ENCODE assay signal across 24 cellular contexts in the genomic region with DNA sequence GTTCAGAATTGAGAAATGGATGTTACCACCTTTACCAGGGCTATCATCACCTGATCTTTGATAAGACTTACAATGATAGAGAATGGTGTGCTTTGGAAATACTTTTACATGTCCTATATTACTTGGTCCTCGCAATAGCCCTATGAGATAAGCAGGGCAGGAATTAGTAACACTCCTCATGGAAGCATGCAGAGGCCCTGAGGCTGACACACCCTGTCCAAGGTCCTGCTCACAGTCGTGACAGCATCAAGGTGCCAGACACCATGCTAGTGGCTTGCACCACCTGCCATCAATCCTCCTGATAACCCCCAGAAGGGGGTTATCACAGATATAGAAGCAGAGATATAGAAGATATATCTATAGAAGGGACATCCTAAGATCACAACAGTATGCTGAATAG.
A peak's percentile ranks its signal among the peaks of the same experiment; 100 is the strongest.
DNase-seq lines count a peak whose midpoint lies in the region; ATAC-seq, FAIRE-seq and TF ChIP-seq lines count a peak whose summit lies in the region.
"Had no signal": no experiment of that assay in that cellular context is flagged by ENCODE, and none has a peak within 500 bp of the region (broad histone marks: within the 10 kb centered on the region; RNA-seq: fewer than 3 reads in every experiment).

No MANE protein-coding gene starts in this region.

- H4K20me1 ChIP-seq in HepG2 (ENCODE audit: insufficient read depth, low read length), result no peaks in the 10 kb centered on the region

- POLR2A ChIA-PET in HepG2 (lab: Yijun Ruan, JAX), result no interaction called here

- no peak overlapping the region for H2AFZ ChIP-seq in HepG2 (ENCODE audit: low read length)

- no peak overlapping the region for H3K4me3 ChIP-seq in HepG2 (replicated peaks in 1 of 3; ENCODE audit: insufficient read depth in 1 of 3, low read depth in 2 of 3, low read length in 3 of 3)
- H3K4me3 ChIP-seq in right lobe of liver, result no peak overlapping the region
- no peak overlapping the region for H3K4me3 ChIP-seq in bronchial epithelial cell (ENCODE audit: low read depth, low read length)
- no peak overlapping the region for H3K4me3 ChIP-seq in brain microvascular endothelial cell (ENCODE audit: low read depth, low read length)
- H3K4me3 ChIP-seq: SK-N-MC had no signal

- ATAC-seq in HepG2, result no peak
- ATAC-seq in right lobe of liver, result no peak
- ATAC-seq in HG02973 (IDR thresholded peaks at IDR 0.05; ENCODE audit: unreplicated experiment), result no peak
- ATAC-seq: PC-3, T-cell had no signal

- FAIRE-seq in HepG2 (lab: Jason Lieb, UNC) (no peak), bronchial epithelial cell (lab: Jason Lieb, UNC) (no peak)

- H3K4me1 ChIP-seq in HepG2 (ENCODE audit: insufficient read depth, low read length) (no peaks in the 10 kb centered on the region), right lobe of liver (no peaks in the 10 kb centered on the region)

- CTCF ChIA-PET in HepG2 (lab: Yijun Ruan, JAX; ENCODE audit: low intra/inter-chr PET ratio, low total read pairs), result no interaction called here

- in situ Hi-C loops in HepG2 (cut with HindIII; ENCODE audit: extremely low pct_ligation_motif_present, low pct_unique_long_range_greater_than_20kb) (no loop called here), brain microvascular endothelial cell (cut with HindIII; ENCODE audit: low pct_ligation_motif_present, low sequenced_read_pairs) (no loop called here)

- intact Hi-C loops in HepG2 (cut with micrococcal nuclease; ENCODE audit: unreplicated experiment) (no loop called here), right lobe of liver (cut with DNase I) (no loop called here)

- TF ChIP-seq CTCF in HepG2 (CRISPR knock-in tag; IDR thresholded peaks at IDR 0.05) (no peak), right lobe of liver (IDR thresholded peaks at IDR 0.05) (no peak), bronchial epithelial cell (IDR thresholded peaks at IDR 0.05; ENCODE audit: insufficient read depth, low read length, severe bottlenecking) (no peak), brain microvascular endothelial cell (IDR thresholded peaks at IDR 0.05; ENCODE audit: low read depth, low read length, missing control alignments) (no peak)

- BruUV-seq in HepG2 (replicated peaks; lab: Mats Ljungman, UMichigan), result no TSS peak

- TF ChIP-seq RAD21 in HepG2 (CRISPR knock-in tag; IDR thresholded peaks at IDR 0.05), result no peak

- H3K79me2 ChIP-seq in HepG2 (ENCODE audit: insufficient read depth, low read length), result no peaks in the 10 kb centered on the region

- H3K9me3 ChIP-seq in HepG2 (ENCODE audit: low read length) (no peaks in the 10 kb centered on the region), right lobe of liver (no peaks in the 10 kb centered on the region)

- H3K9ac ChIP-seq in HepG2 (ENCODE audit: insufficient read depth, low read depth, low read length), result no peak overlapping the region

- H3K4me2 ChIP-seq in HepG2 (ENCODE audit: low read depth, low read length), result no peak overlapping the region

- no peaks in the 10 kb centered on the region for H3K36me3 ChIP-seq in HepG2 (replicated peaks in 1 of 2; ENCODE audit: control insufficient read depth in 1 of 2, insufficient read depth in 2 of 2, low read length in 2 of 2)
- H3K36me3 ChIP-seq in right lobe of liver, result no peaks in the 10 kb centered on the region
- no peaks in the 10 kb centered on the region for H3K36me3 ChIP-seq in bronchial epithelial cell (ENCODE audit: control insufficient read depth, insufficient read depth, low read length)
- no peaks in the 10 kb centered on the region for H3K36me3 ChIP-seq in brain microvascular endothelial cell (replicated peaks)

- WGBS in HepG2 (ENCODE audit: low lambda C conversion rate), result 7% methylated on average over 2 of the region's 2 CpGs
- WGBS in right lobe of liver (ENCODE audit: insufficient coverage, low coverage, low lambda C conversion rate, missing lambda C conversion rate), result 36% methylated on average over 2 of the region's 2 CpGs

- TF ChIP-seq EP300 in HepG2 (IDR thresholded peaks at IDR 0.05; ENCODE audit: low read depth in 2 of 2, low read length in 2 of 2) (no peak), HepG2 (CRISPR knock-in tag; IDR thresholded peaks at IDR 0.05; ENCODE audit: borderline replicate concordance) (no peak)

- H3K27me3 ChIP-seq in HepG2 (ENCODE audit: control insufficient read depth in 1 of 2, insufficient read depth in 2 of 2, low read length in 2 of 2) (no peaks in the 10 kb centered on the region; a peak in 1 of 5 replicates), right lobe of liver (no peaks in the 10 kb centered on the region), bronchial epithelial cell (ENCODE audit: control insufficient read depth, insufficient read depth, low read length) (no peaks in the 10 kb centered on the region), brain microvascular endothelial cell (replicated peaks) (no peaks in the 10 kb centered on the region)

- H3K27ac ChIP-seq in HepG2 (ENCODE audit: extremely low read length, insufficient read depth, low read length) (no peak overlapping the region), right lobe of liver (no peak overlapping the region), brain microvascular endothelial cell (no peak overlapping the region)
- H3K27ac ChIP-seq: SK-N-MC had no signal

- DNase-seq in HepG2 (ENCODE audit: low spot score), result no peak
- no peak for DNase-seq in right lobe of liver
- peak; percentile 45 for DNase-seq in bronchial epithelial cell (ENCODE audit: low read depth)
- peak; percentile 19 for DNase-seq in myocyte (ENCODE audit: low read depth)
- no peak for DNase-seq in DMS153 treated with DMSO at 0.1 percent for 48 hours (lab: John Stamatoyannopoulos, UW; ENCODE audit: unreplicated experiment)
- no peak for DNase-seq in brain microvascular endothelial cell
- DNase-seq in medulla oblongata (ENCODE audit: extremely low spot score), result no peak
- DNase-seq: 8988T; AML-193; C1 segment of cervical spinal cord; CD8-positive, alpha-beta memory T cell; EL; GF-D8; HFFc6; Karpas-422; NCI-H1694; NCI-H446 treated with DMSO at 0.1 percent for 48 hours; NCI-H526 treated with DMSO at 0.1 percent for 48 hours; PC-3; RPMI8226; SHP77 treated with DMSO at 0.1 percent for 48 hours; T-cell had no signal

- TF ChIP-seq POLR2A in HepG2 (IDR thresholded peaks at IDR 0.05; ENCODE audit: insufficient read depth in 1 of 2, low read depth in 2 of 2, low read length in 2 of 2), result no peak
- no peak for TF ChIP-seq POLR2A in right lobe of liver (IDR thresholded peaks at IDR 0.05)

TF ChIP-seq in HepG2, 621 proteins besides CTCF, POLR2A, EP300 and RAD21:
- peak; percentile 13 to 75 for TF ChIP-seq REST (IDR thresholded peaks at IDR 0.05; ENCODE audit: borderline replicate concordance in 1 of 2, low read depth in 1 of 2, low read length in 2 of 2)
- TF ChIP-seq ZBTB26 (CRISPR knock-in tag; IDR thresholded peaks at IDR 0.05; ENCODE audit: borderline replicate concordance), result no peak
TF ChIP-seq in HepG2: peak in this region for 1.

Comparison
In these comparisons a context has a peak if more than half of its experiments do, and no peak if none do; other contexts are left out.
1. DNase-seq: peak in bronchial epithelial cell (single experiment) and myocyte (single experiment); none in HepG2 (single experiment), right lobe of liver (0 of 3), DMS153 treated with DMSO at 0.1 percent for 48 hours (single experiment), brain microvascular endothelial cell (single experiment) and medulla oblongata (single experiment).